17 cellular contexts compared by ENCODE assay signal in genomic region chr9:33177633-33178032, GRCh38.
A peak's percentile ranks its signal among the peaks of the same experiment; 100 is the strongest.
DNase-seq lines count a peak whose midpoint lies in the region; ATAC-seq lines count a peak whose summit lies in the region.
"Had no signal": no experiment of that assay in that cellular context is flagged by ENCODE, and none has a peak within 500 bp of the region (broad histone marks: within the 10 kb centered on the region; RNA-seq: fewer than 3 reads in every experiment).

No MANE protein-coding gene starts in this region.

- peak; percentile 63 for ATAC-seq in GM19372 (IDR thresholded peaks at IDR 0.05; ENCODE audit: low read depth, unreplicated experiment)
- ATAC-seq in HG02642 (IDR thresholded peaks at IDR 0.05; ENCODE audit: poor library complexity, unreplicated experiment): peak; percentile 84
- peak; percentile 94 for ATAC-seq in HG03460 (IDR thresholded peaks at IDR 0.05; ENCODE audit: unreplicated experiment)
- no peak for ATAC-seq in stimulated activated effector memory CD8-positive, alpha-beta T cell treated with anti-CD3 and anti-CD28 coated beads, Interleukin-12 subunit alpha, Interleukin-12 subunit beta, amount 100 ng/mL, for 72 hours
- ATAC-seq: activated CD8-positive, alpha-beta T cell treated with anti-CD3 and anti-CD28 coated beads for 36 hours; body of pancreas; effector memory CD8-positive, alpha-beta T cell; upper lobe of right lung had no signal

- in situ Hi-C loops in ACHN (cut with HindIII; ENCODE audit: low pct_ligation_motif_present, low pct_unique_long_range_greater_than_20kb, low sequenced_read_pairs): no loop called here

- no peak overlapping the region for H3K27ac Mint-ChIP-seq in stimulated activated effector memory CD8-positive, alpha-beta T cell treated with anti-CD3 and anti-CD28 coated beads, Interleukin-12 subunit alpha, Interleukin-12 subunit beta, amount 100 ng/mL, for 72 hours
- H3K27ac Mint-ChIP-seq: activated CD8-positive, alpha-beta T cell treated with anti-CD3 and anti-CD28 coated beads for 36 hours; effector memory CD8-positive, alpha-beta T cell had no signal

- H3K4me3 Mint-ChIP-seq in stimulated activated effector memory CD8-positive, alpha-beta T cell treated with anti-CD3 and anti-CD28 coated beads, Interleukin-12 subunit alpha, Interleukin-12 subunit beta, amount 100 ng/mL, for 72 hours: no peak overlapping the region
- H3K4me3 Mint-ChIP-seq: activated CD8-positive, alpha-beta T cell treated with anti-CD3 and anti-CD28 coated beads for 36 hours; effector memory CD8-positive, alpha-beta T cell had no signal

- DNase-seq in ACHN (peak; percentile 88), GOT3 (lab: John Stamatoyannopoulos, UW) (no peak), SHP77 (lab: John Stamatoyannopoulos, UW) (no peak), NCI-H524 treated with DMSO at 0.1 percent for 48 hours (lab: John Stamatoyannopoulos, UW) (no peak)
- DNase-seq in stimulated activated effector memory CD8-positive, alpha-beta T cell treated with anti-CD3 and anti-CD28 coated beads, Interleukin-12 subunit alpha, Interleukin-12 subunit beta, amount 100 ng/mL, for 72 hours (ENCODE audit: low spot score in 2 of 2): no peak
- DNase-seq: activated CD8-positive, alpha-beta T cell treated with anti-CD3 and anti-CD28 coated beads for 36 hours; body of pancreas; effector memory CD8-positive, alpha-beta T cell; foreskin melanocyte; KBM-7; NCI-H1694; NCI-H526 treated with DMSO at 0.1 percent for 48 hours; SHP77 treated with DMSO at 0.1 percent for 48 hours; upper lobe of right lung had no signal

- no peaks in the 10 kb centered on the region for H3K36me3 Mint-ChIP-seq in stimulated activated effector memory CD8-positive, alpha-beta T cell treated with anti-CD3 and anti-CD28 coated beads, Interleukin-12 subunit alpha, Interleukin-12 subunit beta, amount 100 ng/mL, for 72 hours

- no peaks in the 10 kb centered on the region for H3K4me1 Mint-ChIP-seq in stimulated activated effector memory CD8-positive, alpha-beta T cell treated with anti-CD3 and anti-CD28 coated beads, Interleukin-12 subunit alpha, Interleukin-12 subunit beta, amount 100 ng/mL, for 72 hours

- no peaks in the 10 kb centered on the region for H3K9me3 Mint-ChIP-seq in stimulated activated effector memory CD8-positive, alpha-beta T cell treated with anti-CD3 and anti-CD28 coated beads, Interleukin-12 subunit alpha, Interleukin-12 subunit beta, amount 100 ng/mL, for 72 hours
- H3K9me3 Mint-ChIP-seq: activated CD8-positive, alpha-beta T cell treated with anti-CD3 and anti-CD28 coated beads for 36 hours; effector memory CD8-positive, alpha-beta T cell had no signal
